Comparison of ENCODE assay signal across 11 cellular contexts in genomic region chr12:118237053-118237665, GRCh38.
DNase-seq lines count a peak whose midpoint lies in the region; ATAC-seq, FAIRE-seq and TF ChIP-seq lines count a peak whose summit lies in the region.
"Had no signal": no experiment of that assay in that cellular context is flagged by ENCODE, and none has a peak within 500 bp of the region (broad histone marks: within the 10 kb centered on the region; RNA-seq: fewer than 3 reads in every experiment).

No MANE protein-coding gene starts in this region.

- FAIRE-seq in GM12892 (lab: Jason Lieb, UNC): peak; percentile 90
- FAIRE-seq in small intestine (lab: Jason Lieb, UNC): no peak

- TF ChIP-seq POLR2A in GM12892 (IDR thresholded peaks at IDR 0.05; ENCODE audit: low read depth, low read length): no peak

- 58 to 70% (median 66%) methylated on average over 1 of the region's 1 CpG for WGBS in small intestine, 3 donors

- H3K36me3 ChIP-seq in MG63 (peaks cover 4% of the 10 kb centered on the region; the same call in 1 of the 2 replicates), small intestine (ENCODE audit: control insufficient read depth in 2 of 2, insufficient read depth in 2 of 2, low read length in 2 of 2) (peaks cover 11 to 16% of the 10 kb centered on the region in 2 donors)

- H3K9me3 ChIP-seq in MG63 (no peaks in the 10 kb centered on the region), small intestine (ENCODE audit: control insufficient read depth, low read depth) (no peaks in the 10 kb centered on the region)
- H3K9me3 ChIP-seq: thoracic aorta had no signal

- H3K4me1 ChIP-seq in small intestine (ENCODE audit: control insufficient read depth in 2 of 2, insufficient read depth in 1 of 2, low read depth in 1 of 2, low read length in 1 of 2): no peaks in the 10 kb centered on the region

- DNase-seq in GM12892 (ENCODE audit: insufficient read length) (peak; percentile 20), cerebellar cortex (ENCODE audit: low spot score) (peak; percentile 2), HK-2 (ENCODE audit: unreplicated experiment) (no peak), MG63 (no peak), small intestine (no peak), A172 (ENCODE audit: low spot score) (no peak)
- DNase-seq: cortex of kidney had no signal

- ATAC-seq in GM21390 (IDR thresholded peaks at IDR 0.05; ENCODE audit: unreplicated experiment) (peak; percentile 94), HG03442 (IDR thresholded peaks at IDR 0.05; ENCODE audit: unreplicated experiment) (peak; percentile 88)

- H3K4me3 ChIP-seq in MG63: no peak overlapping the region
- H3K4me3 ChIP-seq in small intestine (ENCODE audit: low read depth in 1 of 2, low read length in 2 of 2): no peak overlapping the region
- H3K4me3 ChIP-seq: SK-N-MC, thoracic aorta had no signal

- H3K27ac ChIP-seq in small intestine (ENCODE audit: low read depth in 1 of 2, low read length in 1 of 2): no peak overlapping the region
- H3K27ac ChIP-seq: SK-N-MC, thoracic aorta had no signal

- H3K27me3 ChIP-seq in MG63 (no peaks in the 10 kb centered on the region), small intestine (ENCODE audit: control insufficient read depth in 2 of 2, insufficient read depth in 2 of 2, low read length in 2 of 2) (no peaks in the 10 kb centered on the region)

Comparison
In these comparisons a context has a peak if more than half of its experiments do, and no peak if none do; other contexts are left out.
1. DNase-seq: peak in GM12892 (single experiment) and cerebellar cortex (single experiment); none in HK-2 (single experiment), MG63 (single experiment), small intestine (single experiment) and A172 (single experiment).